18 cellular contexts compared by ENCODE assay signal in the genomic region with DNA sequence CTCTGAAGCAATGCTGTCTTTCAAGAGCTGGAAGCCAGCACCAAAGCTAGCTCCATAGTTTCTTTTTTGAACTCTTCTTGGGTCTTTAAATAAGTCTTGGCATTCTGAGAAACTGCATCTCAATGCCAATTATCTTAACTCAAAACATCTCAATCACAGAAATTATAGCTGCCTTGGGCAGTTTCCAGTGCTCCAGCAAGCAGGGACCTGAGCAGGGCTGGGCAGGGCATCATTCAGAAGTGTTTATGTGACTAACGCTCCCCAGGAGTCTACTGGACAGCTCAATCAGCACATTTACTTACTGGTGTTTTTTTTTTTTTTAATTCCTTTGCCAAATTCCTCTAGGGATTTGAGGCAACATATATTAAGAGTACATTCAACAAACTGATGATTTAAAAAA. TPM values are rescaled to one million over a fixed set of nuclear protein-coding genes. Genes with fewer than 3 reads are reported as not detected.
DNase-seq lines count a peak whose midpoint lies in the region; ATAC-seq, FAIRE-seq and TF ChIP-seq lines count a peak whose summit lies in the region.
"Had no signal": no experiment of that assay in that cellular context is flagged by ENCODE, and none has a peak within 500 bp of the region (broad histone marks: within the 10 kb centered on the region; RNA-seq: fewer than 3 reads in every experiment).

No MANE protein-coding gene starts in this region.

- H3K36me3 ChIP-seq in esophagus (ENCODE audit: control insufficient read depth in 2 of 2, insufficient read depth in 2 of 2, low read length in 1 of 2) (no peaks in the 10 kb centered on the region), osteoblast (ENCODE audit: insufficient read depth, low read length) (no peaks in the 10 kb centered on the region)
- H3K36me3 ChIP-seq: gastrocnemius medialis had no signal

- H2AFZ ChIP-seq in osteoblast (ENCODE audit: low read length) = no peak overlapping the region

- DNase-seq in EL = peak; percentile 57
- no peak for DNase-seq in RCC 7860 (ENCODE audit: low spot score)
- peak; percentile 44 for DNase-seq in osteoblast (ENCODE audit: insufficient read length, low spot score, missing footprints)
- no peak for DNase-seq in anterior cingulate cortex (lab: John Stamatoyannopoulos, UW)
- no peak for DNase-seq in hippocampal formation (lab: John Stamatoyannopoulos, UW)
- DNase-seq in SK-N-DZ (ENCODE audit: low spot score) = no peak
- DNase-seq: activated CD4-positive, alpha-beta T cell treated with anti-CD3 and anti-CD28 coated beads for 48 hours; activated naive CD8-positive, alpha-beta T cell treated with anti-CD3 and anti-CD28 coated beads for 36 hours; AML-193; gastrocnemius medialis; Kasumi-1; NCI-H1694; NCI-H526 had no signal

- H4K20me1 ChIP-seq in osteoblast (ENCODE audit: insufficient read depth, low read length) = peaks cover 3% of the 10 kb centered on the region

- H3K4me2 ChIP-seq in osteoblast (ENCODE audit: insufficient read depth, low read length) = peak overlapping the region; percentile 32
- H3K4me2 ChIP-seq: smooth muscle cell had no signal

- H3K4me3 ChIP-seq in esophagus (ENCODE audit: low read depth in 1 of 2, low read length in 2 of 2) (no peak overlapping the region), osteoblast (ENCODE audit: insufficient read depth, low read length) (no peak overlapping the region)
- H3K4me3 ChIP-seq: gastrocnemius medialis, smooth muscle cell had no signal

- peak overlapping the region; percentile 56 to 80 for H3K27ac ChIP-seq in esophagus (ENCODE audit: low read depth in 2 of 2, low read length in 1 of 2)
- no peak overlapping the region for H3K27ac ChIP-seq in osteoblast (ENCODE audit: low read depth, low read length)
- H3K27ac ChIP-seq: gastrocnemius medialis had no signal

- FAIRE-seq in RCC 7860 (lab: Jason Lieb, UNC) = peak; percentile 55

- no peaks in the 10 kb centered on the region for H3K79me2 ChIP-seq in osteoblast (ENCODE audit: insufficient read depth, low read length)

- no peak for TF ChIP-seq CTCF in osteoblast (IDR thresholded peaks at IDR 0.05; ENCODE audit: extremely low read depth, low read depth, low read length)

- H3K4me1 ChIP-seq in esophagus (ENCODE audit: control insufficient read depth in 2 of 2, insufficient read depth in 2 of 2, low read length in 1 of 2) (peaks cover 0 to 10% of the 10 kb centered on the region in 2 donors), osteoblast (ENCODE audit: insufficient read depth, low read length) (peaks cover 18% of the 10 kb centered on the region)
- H3K4me1 ChIP-seq: gastrocnemius medialis had no signal

- 20 to 34% methylated on average over 1 of the region's 1 CpG for WGBS in esophagus, 2 donors

- no peak for ATAC-seq in GM19324 (IDR thresholded peaks at IDR 0.05; ENCODE audit: low FRiP score, unreplicated experiment)
- ATAC-seq: gastrocnemius medialis had no signal

- H3K27me3 ChIP-seq in esophagus (ENCODE audit: control insufficient read depth in 1 of 2, insufficient read depth in 2 of 2, low read length in 2 of 2) = no peaks in the 10 kb centered on the region
- H3K27me3 ChIP-seq in osteoblast (ENCODE audit: insufficient read depth, low read length) = peaks cover 20% of the 10 kb centered on the region

- no peaks in the 10 kb centered on the region for H3K9me3 ChIP-seq in esophagus (ENCODE audit: control insufficient read depth in 2 of 2, insufficient read depth in 1 of 2, low read depth in 1 of 2, low read length in 1 of 2)
- H3K9me3 ChIP-seq in osteoblast (ENCODE audit: low read depth, low read length) = no peaks in the 10 kb centered on the region
- H3K9me3 ChIP-seq: gastrocnemius medialis had no signal

RNA-seq across cellular contexts. Expression of a gene that starts 18.2 kb away (rescaled TPM):
- polyA plus RNA-seq in esophagus = under 1 TPM; 0.02 to 0.12 TPM
- total RNA-seq in osteoblast = not detected in 2 replicates
- polyA plus RNA-seq in SK-N-DZ (2014; cell fraction: cytosol; rRNA removed) = not detected in 2 replicates
- not detected in 2 replicates for polyA plus RNA-seq in SK-N-DZ (2014; cell fraction: nucleus; rRNA removed)
- total RNA-seq: dermis blood vessel endothelial cell, gastrocnemius medialis, smooth muscle cell had no signal
- polyA plus RNA-seq: smooth muscle cell had no signal

RNA-seq across cellular contexts. Expression of a gene that starts 40.9 kb away (rescaled TPM):
- 10 to 100 TPM; 14.1 to 31.0 TPM for polyA plus RNA-seq in esophagus
- not detected in 2 replicates for total RNA-seq in osteoblast
- polyA plus RNA-seq in SK-N-DZ (2014; cell fraction: cytosol; rRNA removed) = not detected in 2 replicates
- not detected in 2 replicates for polyA plus RNA-seq in SK-N-DZ (2014; cell fraction: nucleus; rRNA removed)
- total RNA-seq: activated naive CD8-positive, alpha-beta T cell treated with anti-CD3 and anti-CD28 coated beads for 36 hours; dermis blood vessel endothelial cell; gastrocnemius medialis; mesenteric fat pad; smooth muscle cell had no signal
- polyA plus RNA-seq: smooth muscle cell had no signal

Comparison
In these comparisons a context has a peak if more than half of its experiments do, and no peak if none do; other contexts are left out.
1. DNase-seq: peak in EL (single experiment) and osteoblast (single experiment); none in RCC 7860 (single experiment), anterior cingulate cortex (0 of 58), hippocampal formation (0 of 2) and SK-N-DZ (single experiment).